In the genomic region with DNA sequence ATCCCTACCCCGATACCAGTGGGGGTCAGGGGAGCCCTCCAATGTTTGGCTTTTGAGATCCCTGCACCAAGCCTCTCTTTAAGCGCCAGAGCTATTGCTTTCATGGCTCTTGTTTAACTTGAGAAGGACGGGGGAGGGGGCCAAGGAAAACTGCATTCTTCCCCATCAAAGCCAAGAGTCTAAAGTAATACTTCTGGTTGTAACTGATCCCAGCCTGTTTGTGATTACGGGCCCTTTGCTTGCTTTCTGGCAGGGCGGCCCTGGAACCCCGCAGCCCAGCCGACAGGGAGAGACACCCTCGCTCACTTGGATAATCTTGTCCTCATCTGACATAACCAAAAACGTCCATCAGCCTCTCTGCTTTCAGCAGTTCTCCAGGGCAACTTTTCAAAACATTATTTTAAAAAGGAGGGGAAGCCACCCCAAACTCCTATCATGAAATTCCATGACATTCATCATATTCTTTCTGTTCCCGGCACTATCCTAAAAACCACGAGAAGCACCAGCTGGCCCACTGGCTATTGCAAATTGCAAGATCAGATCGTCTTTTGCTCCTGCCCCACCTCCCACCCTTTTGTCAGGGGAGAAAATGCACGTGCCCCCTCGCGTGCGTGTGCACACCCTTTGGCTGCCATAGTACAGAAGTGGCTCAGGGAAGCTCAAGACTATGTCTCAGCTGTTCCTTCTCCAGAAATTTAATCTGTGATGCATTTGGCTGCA, we compare ENCODE assay signal across 19 cellular contexts.
DNase-seq lines count a peak whose midpoint lies in the region; ATAC-seq, FAIRE-seq and TF ChIP-seq lines count a peak whose summit lies in the region.
"Had no signal": no experiment of that assay in that cellular context is flagged by ENCODE, and none has a peak within 500 bp of the region (broad histone marks: within the 10 kb centered on the region; RNA-seq: fewer than 3 reads in every experiment).

No MANE protein-coding gene starts in this region.

- TF ChIP-seq EP300 in gastroesophageal sphincter (IDR thresholded peaks at IDR 0.05), result no peak

- TF ChIP-seq POLR2A in gastroesophageal sphincter (IDR thresholded peaks at IDR 0.05), result no peak

- ATAC-seq in left ventricle myocardium superior (no peak), Right ventricle myocardium inferior (no peak), gastroesophageal sphincter (peak; percentile 16), HG03432 (IDR thresholded peaks at IDR 0.05; ENCODE audit: unreplicated experiment) (no peak)
- ATAC-seq: activated CD4-positive, alpha-beta T cell treated with anti-CD3 and anti-CD28 coated beads for 36 hours; left colon; natural killer cell had no signal

- H3K27ac ChIP-seq in gastroesophageal sphincter, result peak overlapping the region in 3 of 4 donors; percentile 70 to 76 (median 74)
- peak overlapping the region; percentile 24 for H3K27ac ChIP-seq in rectal smooth muscle tissue (ENCODE audit: low read depth, low read length)
- H3K27ac ChIP-seq: KMS-11 had no signal

- intact Hi-C loops in left ventricle myocardium superior (cut with micrococcal nuclease), result no loop called here
- intact Hi-C loops in Right ventricle myocardium inferior (cut with DNase I), result no loop called here

- no peak for TF ChIP-seq CTCF in gastroesophageal sphincter (IDR thresholded peaks at IDR 0.05)

- no peak for FAIRE-seq in frontal cortex (lab: Jason Lieb, UNC)
- FAIRE-seq: A204.1, GM12892 had no signal

- H3K27me3 ChIP-seq in gastroesophageal sphincter, result no peaks in the 10 kb centered on the region
- H3K27me3 ChIP-seq in rectal smooth muscle tissue (ENCODE audit: control insufficient read depth, insufficient read depth, low read length), result no peaks in the 10 kb centered on the region
- H3K27me3 ChIP-seq: heart right ventricle had no signal

- H3K9ac ChIP-seq in rectal smooth muscle tissue (ENCODE audit: low read length), result no peak overlapping the region
- H3K9ac ChIP-seq: KMS-11 had no signal

- H3K4me3 ChIP-seq in gastroesophageal sphincter (no peak overlapping the region), rectal smooth muscle tissue (ENCODE audit: low read length) (peak overlapping the region; percentile 26)
- H3K4me3 ChIP-seq: heart right ventricle had no signal

- H3K36me3 ChIP-seq in gastroesophageal sphincter, result peaks cover 0 to 34% of the 10 kb centered on the region in 2 donors
- peaks cover 6% of the 10 kb centered on the region for H3K36me3 ChIP-seq in rectal smooth muscle tissue (ENCODE audit: control insufficient read depth, insufficient read depth, low read length)

- WGBS in gastroesophageal sphincter (ENCODE audit: low coverage in 1 of 2), 2 donors, result 3 to 26% methylated on average over 10 to 14 of the region's 16 CpGs

- DNase-seq in left ventricle myocardium superior (peak; percentile 39), Right ventricle myocardium inferior (ENCODE audit: missing footprints) (no peak), CD1c-positive myeloid dendritic cell (ENCODE audit: extremely low spot score) (no peak), frontal cortex (ENCODE audit: low spot score in 2 of 2) (no peak), iPS-NIHi7 (ENCODE audit: extremely low spot score) (no peak)
- DNase-seq: activated CD4-positive, alpha-beta T cell treated with anti-CD3 and anti-CD28 coated beads for 36 hours; activated naive CD8-positive, alpha-beta T cell treated with anti-CD3 and anti-CD28 coated beads, Interleukin-2, amount 10 ng/mL, durations not matched to agents 7 days and 5 days; heart right ventricle; left colon; natural killer cell; SHP77; stimulated activated CD4-positive, alpha-beta T cell treated with anti-CD3 and anti-CD28 coated beads, Interleukin-4, amount 100 ng/mL, for 4 hours; T-helper 9 cell had no signal

- H3K4me1 ChIP-seq in gastroesophageal sphincter (peaks cover 4 to 100% (median 54%) of the 10 kb centered on the region in 3 donors), rectal smooth muscle tissue (ENCODE audit: control insufficient read depth, insufficient read depth, low read length) (peaks cover 44% of the 10 kb centered on the region)

- H3K9me3 ChIP-seq in gastroesophageal sphincter, result no peaks in the 10 kb centered on the region
- H3K9me3 ChIP-seq: heart right ventricle had no signal
